In the genomic region with DNA sequence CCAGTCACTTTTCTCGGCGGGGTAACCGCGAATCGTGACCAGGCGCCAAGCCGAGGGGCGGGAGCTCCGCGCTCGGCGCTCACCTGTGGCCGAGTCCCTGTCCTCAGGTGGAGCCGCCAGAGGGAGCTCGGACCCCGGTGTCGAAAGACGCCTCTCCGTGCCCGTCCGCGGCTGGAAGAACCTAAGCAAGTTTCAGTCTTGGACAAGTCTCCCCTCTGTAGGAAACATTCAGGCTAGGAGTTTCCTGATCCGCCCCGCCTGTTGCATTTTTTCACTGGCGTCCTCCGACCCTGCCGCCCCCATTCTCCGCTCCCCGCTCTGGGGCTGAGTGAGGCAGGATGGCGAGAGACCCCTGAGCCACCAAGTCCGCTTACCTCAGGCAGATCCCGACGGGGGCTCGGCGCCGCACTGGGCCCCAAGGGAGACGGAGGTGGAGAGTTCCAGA, we compare ENCODE assay signal across 8 cellular contexts. TPM values are rescaled to one million over a fixed set of nuclear protein-coding genes. Genes with fewer than 3 reads are reported as not detected.
DNase-seq lines count a peak whose midpoint lies in the region; ATAC-seq and TF ChIP-seq lines count a peak whose summit lies in the region.

No MANE protein-coding gene starts in this region.

- H3K4me1 ChIP-seq in lung (ENCODE audit: control insufficient read depth in 2 of 2, insufficient read depth in 2 of 2, low read length in 2 of 2) = peaks cover 0 to 3% of the 10 kb centered on the region in 2 donors

- DNase-seq in AG08395 (ENCODE audit: low spot score) (peak; percentile 71), NCI-H460 (ENCODE audit: extremely low read depth, low read depth) (peak; percentile 62), lung (ENCODE audit: low spot score) (peak; percentile 88)
- DNase-seq in activated CD8-positive, alpha-beta memory T cell treated with anti-CD3 and anti-CD28 coated beads for 4 hours (ENCODE audit: low read depth in 2 of 2) = peak; percentile 7 to 13
- DNase-seq in effector CD8-positive, alpha-beta T cell (lab: John Stamatoyannopoulos, UW) = peak; percentile 46
- DNase-seq in stimulated activated CD4-positive, alpha-beta T cell treated with anti-CD3 and anti-CD28 coated beads, TNF-alpha, amount 100 ng/mL, for 24 hours (ENCODE audit: low read depth in 3 of 3) = peak; percentile 14 to 54 (median 22)

- peaks cover 0 to 1% of the 10 kb centered on the region in 2 donors for H3K36me3 ChIP-seq in lung (ENCODE audit: control insufficient read depth in 2 of 2, insufficient read depth in 2 of 2, low read length in 2 of 2)

- 0 to 1% methylated on average over 36 to 37 of the region's 37 CpGs for WGBS in lung, 2 donors

- H3K27me3 ChIP-seq in lung (ENCODE audit: control insufficient read depth, insufficient read depth) = no peaks in the 10 kb centered on the region

- peak overlapping the region; percentile 43 for H3K4me3 ChIP-seq in lung

- no peaks in the 10 kb centered on the region for H3K9me3 ChIP-seq in lung (ENCODE audit: control insufficient read depth in 2 of 2, insufficient read depth in 1 of 2, low read length in 1 of 2)

- peak overlapping the region; percentile 61 to 73 for H3K27ac ChIP-seq in lung (ENCODE audit: low read depth in 1 of 2, low read length in 1 of 2)

- peak; percentile 18 for ATAC-seq in GM18873 (IDR thresholded peaks at IDR 0.05; ENCODE audit: low FRiP score, unreplicated experiment)
- ATAC-seq in HG03175 (IDR thresholded peaks at IDR 0.05; ENCODE audit: unreplicated experiment) = peak; percentile 34
- peak; percentile 73 for ATAC-seq in lung (ENCODE audit: insufficient read depth, low FRiP score)

- peak; percentile 38 for TF ChIP-seq CTCF in lung (IDR thresholded peaks at IDR 0.05; ENCODE audit: control extremely low read depth, extremely low read depth)

RNA-seq across cellular contexts. Expression of a gene that starts 0.5 kb away (rescaled TPM):
- total RNA-seq in NCI-H460 (2014; rRNA removed; shearing (Covaris generic)) = 5.8 and 6.0 TPM in 2 replicates
- polyA plus RNA-seq in NCI-H460 (2014; cell fraction: nucleus; rRNA removed) = 1.8 and 2.4 TPM in 2 replicates
- total RNA-seq in lung = 10 to 100 TPM in 1 of 2 donors, 1 to 10 TPM in 1; 9.0 to 13.0 TPM
- polyA plus RNA-seq in lung = 1 to 10 TPM; 1.4 to 2.2 TPM

Comparison
In these comparisons a context has a peak if more than half of its experiments do, and no peak if none do; other contexts are left out.
1. Peak in every context shown above with its lines: DNase-seq, ATAC-seq, H3K4me3 ChIP-seq and H3K27ac ChIP-seq.
2. DNase-seq: peak in every context shown above with its lines; median percentile 88 in lung; 71 in AG08395; 62 in NCI-H460; 46 in effector CD8-positive, alpha-beta T cell; 22 in stimulated activated CD4-positive, alpha-beta T cell treated with anti-CD3 and anti-CD28 coated beads, TNF-alpha, amount 100 ng/mL, for 24 hours; 10 in activated CD8-positive, alpha-beta memory T cell treated with anti-CD3 and anti-CD28 coated beads for 4 hours.
3. ATAC-seq: peak in every context shown above with its lines; median percentile 73 in lung; 34 in HG03175; 18 in GM18873.